ENCODE assay signal across 8 cellular contexts in the genomic region with DNA sequence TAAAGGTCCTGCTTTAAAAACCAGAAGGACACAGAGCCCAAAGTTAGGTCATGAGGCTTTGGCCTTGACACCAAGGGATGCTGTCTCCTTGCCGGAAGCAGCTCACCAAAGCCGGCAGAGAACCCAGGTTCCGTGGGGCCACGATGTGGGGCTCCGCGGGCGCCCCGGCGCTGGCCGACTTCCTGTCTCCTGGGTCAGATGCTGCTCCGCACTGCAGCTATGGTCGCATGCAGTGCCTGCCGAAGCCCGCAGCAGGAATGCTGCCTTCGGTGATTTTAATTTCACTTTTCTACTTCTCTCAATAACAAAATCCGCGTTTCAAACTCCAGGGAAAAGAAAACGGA.
DNase-seq lines count a peak whose midpoint lies in the region; ATAC-seq and TF ChIP-seq lines count a peak whose summit lies in the region.

No MANE protein-coding gene starts in this region.

- no peaks in the 10 kb centered on the region for H3K27me3 ChIP-seq in rectal smooth muscle tissue (ENCODE audit: control insufficient read depth, insufficient read depth, low read length)

- H3K9ac ChIP-seq in rectal smooth muscle tissue (ENCODE audit: low read length): no peak overlapping the region

- TF ChIP-seq CTCF in AG09309 (IDR thresholded peaks at IDR 0.05; ENCODE audit: control insufficient read depth, insufficient read depth, low read depth, low read length, missing control alignments): no peak
- TF ChIP-seq CTCF in foreskin fibroblast (IDR thresholded peaks at IDR 0.05; ENCODE audit: low read depth, low read length): no peak

- DNase-seq in AG09309 (ENCODE audit: low read depth) (no peak), NOMO-1 treated with DMSO at 0.1 percent for 48 hours (lab: John Stamatoyannopoulos, UW; ENCODE audit: unreplicated experiment) (peak; percentile 34), activated T-helper 1 cell treated with Interleukin-2 at 50 U/mL for 16 hours (ENCODE audit: low read depth) (peak; percentile 60), foreskin fibroblast (peak in 1 of 2 donors; percentile 57), NCI-H2029 (lab: John Stamatoyannopoulos, UW) (no peak), COLO829 (ENCODE audit: low spot score) (no peak)

- H3K4me3 ChIP-seq in AG09309 (ENCODE audit: control insufficient read depth, low read depth, low read length) (peak overlapping the region; percentile 99), foreskin fibroblast (ENCODE audit: low read depth in 1 of 2, low read length in 2 of 2) (peak overlapping the region; percentile 88 to 96), rectal smooth muscle tissue (ENCODE audit: low read length) (peak overlapping the region; percentile 98)

- peaks cover 5% of the 10 kb centered on the region for H3K36me3 ChIP-seq in rectal smooth muscle tissue (ENCODE audit: control insufficient read depth, insufficient read depth, low read length)

- peak overlapping the region; percentile 85 for H3K27ac ChIP-seq in rectal smooth muscle tissue (ENCODE audit: low read depth, low read length)

- H3K4me1 ChIP-seq in rectal smooth muscle tissue (ENCODE audit: control insufficient read depth, insufficient read depth, low read length): peaks cover 10% of the 10 kb centered on the region

- ATAC-seq in GM19463 (IDR thresholded peaks at IDR 0.05; ENCODE audit: unreplicated experiment): peak; percentile 40

Comparison
In these comparisons a context has a peak if more than half of its experiments do, and no peak if none do; other contexts are left out.
1. DNase-seq: peak in NOMO-1 treated with DMSO at 0.1 percent for 48 hours (single experiment) and activated T-helper 1 cell treated with Interleukin-2 at 50 U/mL for 16 hours (single experiment); none in AG09309 (single experiment), NCI-H2029 (single experiment) and COLO829 (single experiment).
2. Peak in every context shown above with its lines, with median percentiles within 50 percentile points of each other: H3K4me3 ChIP-seq.